ENCODE assay signal across 13 cellular contexts in genomic region chr6:1526689-1527088, GRCh38.
DNase-seq lines count a peak whose midpoint lies in the region; ATAC-seq and TF ChIP-seq lines count a peak whose summit lies in the region.
"Had no signal": no experiment of that assay in that cellular context is flagged by ENCODE, and none has a peak within 500 bp of the region (broad histone marks: within the 10 kb centered on the region; RNA-seq: fewer than 3 reads in every experiment).

No MANE protein-coding gene starts in this region.

- peak overlapping the region; percentile 66 for H2AFZ ChIP-seq in DND-41 (ENCODE audit: low read depth, low read length)

- POLR2A ChIA-PET in activated CD4-positive, alpha-beta memory T cell treated with anti-CD3 and anti-CD28 coated beads, Interleukin-2, amount 10 ng/mL, durations not matched to agents 7 days and 5 days (lab: Charles Lee) = interaction anchor here (1.7 to 4.8 kb wide), 4 partner anchors 9 to 1134 kb away, joined by 4 to 29 read pairs (median 18); no protein-coding TSS in a partner anchor

- CTCF ChIA-PET in activated CD4-positive, alpha-beta memory T cell treated with anti-CD3 and anti-CD28 coated beads, Interleukin-2, amount 10 ng/mL, durations not matched to agents 7 days and 5 days (lab: Charles Lee) = interaction anchor here (1.7 to 10.1 kb wide), 2 partner anchors 9 to 27 kb away, joined by 13 to 365 read pairs; no protein-coding TSS in a partner anchor

- intact Hi-C loops in left ventricle myocardium inferior (cut with micrococcal nuclease) = no loop called here
- intact Hi-C loops in activated T-helper 1 cell treated with anti-CD3 and anti-CD28 coated beads, Interleukin-12 subunit alpha, Interleukin-12 subunit beta, Interleukin-2, Interleukin-4 antibody, amounts not matched to agents 30 ng/mL and 10 ng/mL and 1 ng/mL, durations not matched to agents 14 hours and 24 hours and 36 hours (cut with micrococcal nuclease) = loop anchor here (10.0 kb wide), 1 partner anchor 588 kb away; no protein-coding TSS in a partner anchor

- no peak overlapping the region for H3K4me3 Mint-ChIP-seq in activated CD4-positive, alpha-beta memory T cell treated with anti-CD3 and anti-CD28 coated beads, Interleukin-2, amount 10 ng/mL, durations not matched to agents 7 days and 5 days
- H3K4me3 Mint-ChIP-seq in activated T-helper 1 cell treated with anti-CD3 and anti-CD28 coated beads, Interleukin-12 subunit alpha, Interleukin-12 subunit beta, Interleukin-2, Interleukin-4 antibody, amounts not matched to agents 30 ng/mL and 10 ng/mL and 1 ng/mL, durations not matched to agents 14 hours and 24 hours and 36 hours = no peak overlapping the region

- peaks cover 3% of the 10 kb centered on the region for H3K36me3 Mint-ChIP-seq in activated CD4-positive, alpha-beta memory T cell treated with anti-CD3 and anti-CD28 coated beads, Interleukin-2, amount 10 ng/mL, durations not matched to agents 7 days and 5 days (ENCODE audit: low read depth)
- no peaks in the 10 kb centered on the region for H3K36me3 Mint-ChIP-seq in activated T-helper 1 cell treated with anti-CD3 and anti-CD28 coated beads, Interleukin-12 subunit alpha, Interleukin-12 subunit beta, Interleukin-2, Interleukin-4 antibody, amounts not matched to agents 30 ng/mL and 10 ng/mL and 1 ng/mL, durations not matched to agents 14 hours and 24 hours and 36 hours (ENCODE audit: low read depth)

- H3K9me3 Mint-ChIP-seq in activated CD4-positive, alpha-beta memory T cell treated with anti-CD3 and anti-CD28 coated beads, Interleukin-2, amount 10 ng/mL, durations not matched to agents 7 days and 5 days = no peaks in the 10 kb centered on the region
- H3K9me3 Mint-ChIP-seq in activated T-helper 1 cell treated with anti-CD3 and anti-CD28 coated beads, Interleukin-12 subunit alpha, Interleukin-12 subunit beta, Interleukin-2, Interleukin-4 antibody, amounts not matched to agents 30 ng/mL and 10 ng/mL and 1 ng/mL, durations not matched to agents 14 hours and 24 hours and 36 hours = no peaks in the 10 kb centered on the region

- H3K27me3 ChIP-seq in DND-41 (ENCODE audit: insufficient read depth, low read length, poor library complexity) (no peaks in the 10 kb centered on the region), left ventricle myocardium inferior (ENCODE audit: low read depth) (peaks cover 38% of the 10 kb centered on the region), rectal smooth muscle tissue (ENCODE audit: control insufficient read depth, insufficient read depth, low read length) (no peaks in the 10 kb centered on the region)

- H3K4me1 ChIP-seq in DND-41 (ENCODE audit: insufficient read depth, low read length) = peaks cover 31% of the 10 kb centered on the region
- peaks cover 28% of the 10 kb centered on the region for H3K4me1 ChIP-seq in left ventricle myocardium inferior
- peaks cover 12% of the 10 kb centered on the region for H3K4me1 ChIP-seq in rectal smooth muscle tissue (ENCODE audit: control insufficient read depth, insufficient read depth, low read length)

- H3K27me3 Mint-ChIP-seq in activated CD4-positive, alpha-beta memory T cell treated with anti-CD3 and anti-CD28 coated beads, Interleukin-2, amount 10 ng/mL, durations not matched to agents 7 days and 5 days = peaks cover 11% of the 10 kb centered on the region
- H3K27me3 Mint-ChIP-seq in activated T-helper 1 cell treated with anti-CD3 and anti-CD28 coated beads, Interleukin-12 subunit alpha, Interleukin-12 subunit beta, Interleukin-2, Interleukin-4 antibody, amounts not matched to agents 30 ng/mL and 10 ng/mL and 1 ng/mL, durations not matched to agents 14 hours and 24 hours and 36 hours (ENCODE audit: insufficient read depth) = peaks cover 6% of the 10 kb centered on the region

- peak overlapping the region; percentile 83 for H3K27ac Mint-ChIP-seq in activated CD4-positive, alpha-beta memory T cell treated with anti-CD3 and anti-CD28 coated beads, Interleukin-2, amount 10 ng/mL, durations not matched to agents 7 days and 5 days
- H3K27ac Mint-ChIP-seq in activated T-helper 1 cell treated with anti-CD3 and anti-CD28 coated beads, Interleukin-12 subunit alpha, Interleukin-12 subunit beta, Interleukin-2, Interleukin-4 antibody, amounts not matched to agents 30 ng/mL and 10 ng/mL and 1 ng/mL, durations not matched to agents 14 hours and 24 hours and 36 hours = no peak overlapping the region

- TF ChIP-seq CTCF in DND-41 (IDR thresholded peaks at IDR 0.05; ENCODE audit: borderline replicate concordance, extremely low read depth, low read length, poor library complexity, severe bottlenecking) = no peak
- no peak for TF ChIP-seq CTCF in left ventricle myocardium inferior (IDR thresholded peaks at IDR 0.05; ENCODE audit: borderline replicate concordance)

- H3K36me3 ChIP-seq in DND-41 (ENCODE audit: insufficient read depth, low read length) (no peaks in the 10 kb centered on the region), left ventricle myocardium inferior (no peaks in the 10 kb centered on the region), rectal smooth muscle tissue (ENCODE audit: control insufficient read depth, insufficient read depth, low read length) (no peaks in the 10 kb centered on the region)
- H3K36me3 ChIP-seq: upper lobe of right lung had no signal

- H3K9me3 ChIP-seq in DND-41 (ENCODE audit: insufficient read depth, low read length, severe bottlenecking) (no peaks in the 10 kb centered on the region), left ventricle myocardium inferior (replicated peaks) (no peaks in the 10 kb centered on the region)
- H3K9me3 ChIP-seq: upper lobe of right lung had no signal

- DNase-seq in DND-41 = peak; percentile 15
- no peak for DNase-seq in activated CD4-positive, alpha-beta memory T cell treated with anti-CD3 and anti-CD28 coated beads, Interleukin-2, amount 10 ng/mL, durations not matched to agents 7 days and 5 days
- no peak for DNase-seq in left ventricle myocardium inferior
- no peak for DNase-seq in activated T-helper 1 cell treated with anti-CD3 and anti-CD28 coated beads, Interleukin-12 subunit alpha, Interleukin-12 subunit beta, Interleukin-2, Interleukin-4 antibody, amounts not matched to agents 30 ng/mL and 10 ng/mL and 1 ng/mL, durations not matched to agents 14 hours and 24 hours and 36 hours (ENCODE audit: low spot score)
- DNase-seq in amniotic stem cell (lab: John Stamatoyannopoulos, UW) = no peak
- DNase-seq in HK-2 (ENCODE audit: unreplicated experiment) = no peak
- no peak for DNase-seq in KG1 (lab: John Stamatoyannopoulos, UW)
- DNase-seq: activated CD4-positive, CD25-positive, alpha-beta regulatory T cell treated with anti-CD3 and anti-CD28 coated beads, Interleukin-2, amount 50 U/mL, for 72 hours; activated naive CD4-positive, alpha-beta T cell treated with Interleukin-2 at 50 U/mL for 16 hours; NCI-H345; upper lobe of right lung had no signal

- H3K79me2 ChIP-seq in DND-41 (ENCODE audit: insufficient read depth, low read length) = no peaks in the 10 kb centered on the region

- H3K27ac ChIP-seq in DND-41 (ENCODE audit: low read length) = peak overlapping the region; percentile 79
- peak overlapping the region; percentile 68 for H3K27ac ChIP-seq in left ventricle myocardium inferior (replicated peaks)
- H3K27ac ChIP-seq in rectal smooth muscle tissue (ENCODE audit: low read depth, low read length) = peak overlapping the region; percentile 26
- H3K27ac ChIP-seq: RWPE1 had no signal

- ATAC-seq in DND-41 (ENCODE audit: insufficient read depth, low read depth) = peak; percentile 52

- H3K9ac ChIP-seq in DND-41 (ENCODE audit: low read depth, low read length) (peak overlapping the region; percentile 12; the same call in 1 of the 2 replicates), rectal smooth muscle tissue (ENCODE audit: low read length) (no peak overlapping the region)

- H3K4me1 Mint-ChIP-seq in activated CD4-positive, alpha-beta memory T cell treated with anti-CD3 and anti-CD28 coated beads, Interleukin-2, amount 10 ng/mL, durations not matched to agents 7 days and 5 days = peaks cover 68% of the 10 kb centered on the region
- H3K4me1 Mint-ChIP-seq in activated T-helper 1 cell treated with anti-CD3 and anti-CD28 coated beads, Interleukin-12 subunit alpha, Interleukin-12 subunit beta, Interleukin-2, Interleukin-4 antibody, amounts not matched to agents 30 ng/mL and 10 ng/mL and 1 ng/mL, durations not matched to agents 14 hours and 24 hours and 36 hours (ENCODE audit: low read depth) = peaks cover 61% of the 10 kb centered on the region

- no peaks in the 10 kb centered on the region for H4K20me1 ChIP-seq in DND-41 (ENCODE audit: insufficient read depth, low read length)

- H3K4me2 ChIP-seq in DND-41 (ENCODE audit: insufficient read depth, low read length) = peak overlapping the region; percentile 16; the same call in 1 of the 2 replicates

- H3K4me3 ChIP-seq in DND-41 (ENCODE audit: low read depth in 1 of 2, low read length in 2 of 2) = no peak overlapping the region
- H3K4me3 ChIP-seq in left ventricle myocardium inferior = peak overlapping the region; percentile 21
- peak overlapping the region; percentile 17 for H3K4me3 ChIP-seq in rectal smooth muscle tissue (ENCODE audit: low read length)
- H3K4me3 ChIP-seq: upper lobe of right lung had no signal

Comparison
In these comparisons a context has a peak if more than half of its experiments do, and no peak if none do; other contexts are left out.
1. H3K27ac ChIP-seq: peak in every context shown above with its lines; median percentile 79 in DND-41; 68 in left ventricle myocardium inferior; 26 in rectal smooth muscle tissue.
2. H3K4me3 ChIP-seq: peak in left ventricle myocardium inferior (single experiment) and rectal smooth muscle tissue (single experiment); none in DND-41 (0 of 2).